ENCODE assay signal across 13 cellular contexts in the genomic region with DNA sequence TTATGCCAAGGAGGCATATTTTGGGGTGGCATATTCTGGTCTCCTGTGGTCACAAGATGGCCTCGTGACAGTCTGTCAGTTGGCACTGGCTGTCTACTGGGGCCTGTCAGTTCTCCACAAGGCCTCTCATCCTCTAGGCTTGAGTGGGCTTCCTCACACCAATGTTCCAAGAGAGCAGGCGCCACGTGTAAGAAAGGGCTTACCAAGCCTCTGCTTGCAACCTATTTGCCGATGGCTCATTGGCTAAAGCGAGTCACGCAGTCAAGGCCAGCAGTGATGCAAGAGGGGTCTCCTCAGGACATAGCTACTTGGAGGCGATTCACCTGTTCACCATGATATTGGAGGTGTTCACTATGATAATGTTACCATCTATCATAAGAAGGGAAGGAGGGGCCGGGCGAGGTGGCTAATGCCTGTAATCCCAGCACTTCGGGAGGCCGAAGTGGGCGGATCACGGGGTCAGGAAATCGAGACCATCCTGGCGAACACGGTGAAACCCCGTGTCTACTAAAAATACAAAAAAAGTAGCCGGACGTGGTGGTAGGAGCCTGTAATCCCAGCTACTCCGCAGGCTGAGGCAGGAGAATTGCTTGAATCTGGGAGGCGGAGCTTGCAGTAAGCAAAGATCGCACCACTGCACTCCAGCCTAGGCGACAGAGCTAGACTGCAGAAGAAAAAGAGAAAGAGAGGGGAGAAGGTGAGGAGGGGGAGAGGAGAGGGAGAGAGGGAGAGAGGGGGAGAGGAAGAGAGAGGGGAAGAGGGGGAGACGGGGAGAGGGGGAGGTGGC. TPM values are rescaled to one million over a fixed set of nuclear protein-coding genes. Genes with fewer than 3 reads are reported as not detected.
DNase-seq lines count a peak whose midpoint lies in the region; ATAC-seq and TF ChIP-seq lines count a peak whose summit lies in the region.
"Had no signal": no experiment of that assay in that cellular context is flagged by ENCODE, and none has a peak within 500 bp of the region (broad histone marks: within the 10 kb centered on the region; RNA-seq: fewer than 3 reads in every experiment).

No MANE protein-coding gene starts in this region.

- no peaks in the 10 kb centered on the region for H3K27me3 ChIP-seq in neural cell (ENCODE audit: insufficient read depth, low read depth, low read length)

- no peaks in the 10 kb centered on the region for H3K36me3 Mint-ChIP-seq in IgD-negative memory B cell
- peaks cover 6% of the 10 kb centered on the region for H3K36me3 Mint-ChIP-seq in effector memory CD8-positive, alpha-beta T cell (ENCODE audit: insufficient read depth)

- peaks cover 0 to 9% (median 4%) of the 10 kb centered on the region in 3 donors for H3K4me1 Mint-ChIP-seq in IgD-negative memory B cell
- H3K4me1 Mint-ChIP-seq in effector memory CD8-positive, alpha-beta T cell (ENCODE audit: low read depth in 2 of 2): peaks cover 3 to 8% of the 10 kb centered on the region in 2 donors

- H3K4me2 ChIP-seq in neural cell (ENCODE audit: low read length): no peak overlapping the region
- H3K4me2 ChIP-seq: PC-9 had no signal

- H3K9me3 ChIP-seq in neural cell (ENCODE audit: low read length): no peaks in the 10 kb centered on the region

- intact Hi-C loops in sciatic nerve (cut with DNase I): loop anchor here (5.0 kb wide), 1 partner anchor 1658 kb away; no protein-coding TSS in a partner anchor

- H3K79me2 ChIP-seq in neural cell (replicated peaks; ENCODE audit: insufficient read depth, low read length): no peaks in the 10 kb centered on the region

- peaks cover 17% of the 10 kb centered on the region for H3K27me3 Mint-ChIP-seq in IgD-negative memory B cell
- peaks cover 25 to 36% of the 10 kb centered on the region in 2 donors for H3K27me3 Mint-ChIP-seq in effector memory CD8-positive, alpha-beta T cell

- peaks cover 0 to 2% (median 0%) of the 10 kb centered on the region in 3 donors for H3K9me3 Mint-ChIP-seq in IgD-negative memory B cell
- no peaks in the 10 kb centered on the region for H3K9me3 Mint-ChIP-seq in effector memory CD8-positive, alpha-beta T cell

- TF ChIP-seq CTCF in C4-2B (conservative IDR thresholded peaks at IDR 0.05): no peak
- no peak for TF ChIP-seq CTCF in neural cell (IDR thresholded peaks at IDR 0.05; ENCODE audit: poor library complexity, severe bottlenecking)

- H3K9ac ChIP-seq in neural cell (ENCODE audit: low read length): no peak overlapping the region

- ATAC-seq in effector memory CD8-positive, alpha-beta T cell (replicated peaks): no peak
- ATAC-seq in sciatic nerve (no peak), HG03565 (IDR thresholded peaks at IDR 0.05; ENCODE audit: unreplicated experiment) (no peak)

- H3F3A ChIP-seq in neural cell (ENCODE audit: insufficient read depth, low read length, poor library complexity, severe bottlenecking): no peaks in the 10 kb centered on the region

- DNase-seq in effector memory CD8-positive, alpha-beta T cell: no peak
- DNase-seq in sciatic nerve (ENCODE audit: low spot score) (no peak), NCI-H187 (lab: John Stamatoyannopoulos, UW) (no peak), COLO668 (lab: John Stamatoyannopoulos, UW; ENCODE audit: unreplicated experiment) (no peak)
- DNase-seq: dorsolateral prefrontal cortex; kidney glomerular epithelial cell; MM.1S; PC-9; stimulated activated CD4-positive, alpha-beta T cell treated with anti-CD3 and anti-CD28 coated beads, Interleukin-12 subunit alpha, Interleukin-12 subunit beta, amount 100 ng/mL, for 4 hours had no signal

- H3K27ac ChIP-seq in C4-2B (peak overlapping the region; percentile 12; the same call in 1 of the 2 replicates), neural cell (ENCODE audit: low read length) (no peak overlapping the region)
- H3K27ac ChIP-seq: dorsolateral prefrontal cortex, PC-9 had no signal

- TF ChIP-seq RAD21 in neural cell (conservative IDR thresholded peaks at IDR 0.05): no peak

- no peaks in the 10 kb centered on the region for H3K9me2 ChIP-seq in neural cell (ENCODE audit: insufficient read depth, low read length)

- H2AFZ ChIP-seq in neural cell (ENCODE audit: low read depth, low read length): no peak overlapping the region
- H2AFZ ChIP-seq: PC-9 had no signal

- H3K36me3 ChIP-seq in neural cell (ENCODE audit: insufficient read depth, low read length): no peaks in the 10 kb centered on the region

- no peak overlapping the region for H3K27ac Mint-ChIP-seq in IgD-negative memory B cell
- H3K27ac Mint-ChIP-seq in effector memory CD8-positive, alpha-beta T cell: no peak overlapping the region

- H3K4me3 ChIP-seq in neural cell (ENCODE audit: low read length): peak overlapping the region; percentile 51
- H3K4me3 ChIP-seq: PC-9 had no signal

- H4K20me1 ChIP-seq in neural cell (ENCODE audit: insufficient read depth): no peaks in the 10 kb centered on the region

- TF ChIP-seq EP300 in neural cell (conservative IDR thresholded peaks at IDR 0.05; ENCODE audit: poor library complexity, severe bottlenecking): no peak

- H3K4me3 Mint-ChIP-seq in IgD-negative memory B cell: peak overlapping the region in 3 of 4 donors; percentile 34 to 67 (median 36)
- H3K4me3 Mint-ChIP-seq in effector memory CD8-positive, alpha-beta T cell: peak overlapping the region; percentile 61 to 64

TF ChIP-seq in neural cell, 6 proteins besides CTCF, POLR2A, EP300 and RAD21:
- TF ChIP-seq POLR2AphosphoS5 (IDR thresholded peaks at IDR 0.05): no peak
- TF ChIP-seq EZH2 (IDR thresholded peaks at IDR 0.05; ENCODE audit: borderline replicate concordance, insufficient read depth, low read length, poor library complexity, severe bottlenecking): no peak
- TF ChIP-seq MXI1 (conservative IDR thresholded peaks at IDR 0.05; ENCODE audit: poor library complexity, severe bottlenecking): no peak
- TF ChIP-seq SMC3 (conservative IDR thresholded peaks at IDR 0.05; ENCODE audit: poor library complexity): no peak
- no peak for TF ChIP-seq TAF1 (IDR thresholded peaks at IDR 0.05; ENCODE audit: low read depth)
- TF ChIP-seq, protein P1, sequence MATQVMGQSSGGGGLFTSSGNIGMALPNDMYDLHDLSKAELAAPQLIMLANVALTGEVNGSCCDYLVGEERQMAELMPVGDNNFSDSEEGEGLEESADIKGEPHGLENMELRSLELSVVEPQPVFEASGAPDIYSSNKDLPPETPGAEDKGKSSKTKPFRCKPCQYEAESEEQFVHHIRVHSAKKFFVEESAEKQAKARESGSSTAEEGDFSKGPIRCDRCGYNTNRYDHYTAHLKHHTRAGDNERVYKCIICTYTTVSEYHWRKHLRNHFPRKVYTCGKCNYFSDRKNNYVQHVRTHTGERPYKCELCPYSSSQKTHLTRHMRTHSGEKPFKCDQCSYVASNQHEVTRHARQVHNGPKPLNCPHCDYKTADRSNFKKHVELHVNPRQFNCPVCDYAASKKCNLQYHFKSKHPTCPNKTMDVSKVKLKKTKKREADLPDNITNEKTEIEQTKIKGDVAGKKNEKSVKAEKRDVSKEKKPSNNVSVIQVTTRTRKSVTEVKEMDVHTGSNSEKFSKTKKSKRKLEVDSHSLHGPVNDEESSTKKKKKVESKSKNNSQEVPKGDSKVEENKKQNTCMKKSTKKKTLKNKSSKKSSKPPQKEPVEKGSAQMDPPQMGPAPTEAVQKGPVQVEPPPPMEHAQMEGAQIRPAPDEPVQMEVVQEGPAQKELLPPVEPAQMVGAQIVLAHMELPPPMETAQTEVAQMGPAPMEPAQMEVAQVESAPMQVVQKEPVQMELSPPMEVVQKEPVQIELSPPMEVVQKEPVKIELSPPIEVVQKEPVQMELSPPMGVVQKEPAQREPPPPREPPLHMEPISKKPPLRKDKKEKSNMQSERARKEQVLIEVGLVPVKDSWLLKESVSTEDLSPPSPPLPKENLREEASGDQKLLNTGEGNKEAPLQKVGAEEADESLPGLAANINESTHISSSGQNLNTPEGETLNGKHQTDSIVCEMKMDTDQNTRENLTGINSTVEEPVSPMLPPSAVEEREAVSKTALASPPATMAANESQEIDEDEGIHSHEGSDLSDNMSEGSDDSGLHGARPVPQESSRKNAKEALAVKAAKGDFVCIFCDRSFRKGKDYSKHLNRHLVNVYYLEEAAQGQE (IDR thresholded peaks at IDR 0.05; ENCODE audit: borderline replicate concordance): no peak

RNA-seq across cellular contexts. Expression of a gene that starts 35.3 kb away (rescaled TPM):
- polyA plus RNA-seq in IgD-negative memory B cell (1.1 TPM), neural cell (5.7 and 9.4 TPM in 2 replicates)
- polyA minus RNA-seq in neural cell: not detected in 2 replicates
- 1.1 TPM for total RNA-seq in sciatic nerve

RNA-seq across cellular contexts. Expression of a gene that starts 35.7 kb away (rescaled TPM):
- polyA plus RNA-seq in IgD-negative memory B cell (14.1 TPM), neural cell (30.4 and 33.1 TPM in 2 replicates)
- 21.9 and 22.3 TPM in 2 replicates for polyA minus RNA-seq in neural cell
- total RNA-seq in sciatic nerve: 12.3 TPM
